In the genomic region with DNA sequence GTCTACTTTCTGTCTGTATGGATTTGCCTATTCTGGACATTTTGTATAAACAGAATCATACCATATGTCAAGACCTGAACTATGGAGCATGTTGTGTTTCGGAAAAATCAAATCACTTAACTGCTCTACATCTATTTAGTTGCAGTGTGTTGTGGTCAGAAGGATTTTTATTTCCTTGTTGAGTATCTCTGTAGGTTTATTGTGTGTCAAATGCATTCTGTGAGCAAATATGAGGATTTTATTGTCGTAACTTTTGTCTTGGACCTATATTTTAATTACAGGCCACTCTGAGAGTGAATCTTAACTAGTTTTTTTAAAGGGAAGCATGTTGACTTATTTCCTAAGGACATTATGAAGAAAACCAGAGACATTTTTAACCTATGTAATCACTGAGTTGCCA, we compare ENCODE assay signal across 20 cellular contexts.
DNase-seq lines count a peak whose midpoint lies in the region; ATAC-seq and TF ChIP-seq lines count a peak whose summit lies in the region.
"Had no signal": no experiment of that assay in that cellular context is flagged by ENCODE, and none has a peak within 500 bp of the region (broad histone marks: within the 10 kb centered on the region; RNA-seq: fewer than 3 reads in every experiment).

No MANE protein-coding gene starts in this region.

- H3K79me1 ChIP-seq in trophoblast cell (ENCODE audit: low read length): peaks cover 17% of the 10 kb centered on the region

- DNase-seq in right atrium auricular region (ENCODE audit: low spot score): no peak
- DNase-seq in left ventricle myocardium superior: no peak
- DNase-seq in esophagus squamous epithelium (lab: John Stamatoyannopoulos, UW): no peak
- DNase-seq in trophoblast cell: no peak
- DNase-seq in ovary: no peak
- DNase-seq in superior temporal gyrus (ENCODE audit: extremely low spot score): no peak
- DNase-seq in stimulated activated CD4-positive, alpha-beta T cell treated with anti-CD3 and anti-CD28 coated beads, Interleukin-15, amount 100 ng/mL, for 24 hours: no peak
- no peak for DNase-seq in kidney glomerular epithelial cell (lab: John Stamatoyannopoulos, UW)
- DNase-seq: activated CD8-positive, alpha-beta T cell treated with anti-CD3 and anti-CD28 coated beads for 36 hours; activated gamma-delta T cell treated with Interleukin-2 at 50 U/mL for 16 hours; DND-41; hippocampal formation; KG1; naive B cell; occipital lobe; SW 1271 had no signal

- H2BK12ac ChIP-seq in trophoblast cell (ENCODE audit: low read length): no peak overlapping the region

- TF ChIP-seq POLR2A in esophagus squamous epithelium (IDR thresholded peaks at IDR 0.05): no peak
- no peak for TF ChIP-seq POLR2A in ovary (IDR thresholded peaks at IDR 0.05)

- H3K9me3 ChIP-seq in right atrium auricular region (no peaks in the 10 kb centered on the region), esophagus squamous epithelium (no peaks in the 10 kb centered on the region), trophoblast cell (ENCODE audit: insufficient read depth, low read depth, low read length) (peaks cover 2% of the 10 kb centered on the region), ovary (no peaks in the 10 kb centered on the region)
- H3K9me3 ChIP-seq: thoracic aorta had no signal

- no peaks in the 10 kb centered on the region for H3K79me2 ChIP-seq in trophoblast cell (ENCODE audit: control insufficient read depth, insufficient read depth, low read length, poor library complexity)

- 93 to 100% methylated on average over 2 of the region's 2 CpGs for WGBS in esophagus squamous epithelium, 2 donors
- no CpG with 5 or more reads among the region's 2 CpGs for WGBS in trophoblast cell (ENCODE audit: extremely low coverage, insufficient coverage, insufficient read length)
- WGBS in ovary, 3 donors: 94 to 99% (median 98%) methylated on average over 2 of the region's 2 CpGs

- H3K27me3 ChIP-seq in right atrium auricular region: no peaks in the 10 kb centered on the region
- H3K27me3 ChIP-seq in esophagus squamous epithelium: no peaks in the 10 kb centered on the region
- no peaks in the 10 kb centered on the region for H3K27me3 ChIP-seq in trophoblast cell (ENCODE audit: insufficient read depth, low read length)
- H3K27me3 ChIP-seq in ovary: no peaks in the 10 kb centered on the region

- no peak overlapping the region for H2AK5ac ChIP-seq in trophoblast cell (ENCODE audit: low read length)

- H2BK5ac ChIP-seq in trophoblast cell (ENCODE audit: low read depth, low read length, poor library complexity): no peak overlapping the region

- H3K4ac ChIP-seq in trophoblast cell (ENCODE audit: low read depth, low read length): no peak overlapping the region

- H2AFZ ChIP-seq in trophoblast cell (ENCODE audit: insufficient read depth, low read length, poor library complexity): no peak overlapping the region

- no peak overlapping the region for H3K23ac ChIP-seq in trophoblast cell (ENCODE audit: low read length)

- intact Hi-C loops in left ventricle myocardium superior (cut with micrococcal nuclease) (no loop called here), esophagus squamous epithelium (cut with DNase I) (no loop called here), ovary (cut with DNase I) (no loop called here)

- no peak for TF ChIP-seq EP300 in ovary (IDR thresholded peaks at IDR 0.05)

- H4K8ac ChIP-seq in trophoblast cell (ENCODE audit: low read depth, low read length): no peak overlapping the region

- no peak overlapping the region for H2BK120ac ChIP-seq in trophoblast cell (ENCODE audit: insufficient read depth, low read length, poor library complexity)

- ATAC-seq in left ventricle myocardium superior: no peak
- ATAC-seq: activated CD4-positive, CD25-positive, alpha-beta regulatory T cell treated with anti-CD3 and anti-CD28 coated beads, Interleukin-2, amount 50 U/mL, for 24 hours; activated CD8-positive, alpha-beta T cell treated with anti-CD3 and anti-CD28 coated beads for 36 hours; GM12878; sciatic nerve had no signal

- TF ChIP-seq CTCF in right atrium auricular region (IDR thresholded peaks at IDR 0.05) (no peak), esophagus squamous epithelium (IDR thresholded peaks at IDR 0.05) (no peak), ovary (IDR thresholded peaks at IDR 0.05) (no peak)

- no peak overlapping the region for H4K91ac ChIP-seq in trophoblast cell (ENCODE audit: low read depth, low read length)

- no peak overlapping the region for H3K9ac ChIP-seq in trophoblast cell (ENCODE audit: low read length)

- peaks cover 0 to 49% of the 10 kb centered on the region in 2 donors for H3K4me1 ChIP-seq in right atrium auricular region
- H3K4me1 ChIP-seq in esophagus squamous epithelium: peaks cover 16 to 76% (median 18%) of the 10 kb centered on the region in 3 donors
- peaks cover 32 to 35% of the 10 kb centered on the region in 2 experiments for H3K4me1 ChIP-seq in trophoblast cell (ENCODE audit: control insufficient read depth in 1 of 2, insufficient read depth in 2 of 2, low read length in 2 of 2)
- peaks cover 30% of the 10 kb centered on the region for H3K4me1 ChIP-seq in ovary (ENCODE audit: insufficient read depth)

- H3K14ac ChIP-seq in trophoblast cell (ENCODE audit: low read length): no peak overlapping the region

- no peak overlapping the region for H4K12ac ChIP-seq in trophoblast cell (ENCODE audit: low read depth, low read length)

- no peak overlapping the region for H3K4me3 ChIP-seq in right atrium auricular region
- no peak overlapping the region for H3K4me3 ChIP-seq in esophagus squamous epithelium
- no peak overlapping the region for H3K4me3 ChIP-seq in trophoblast cell (ENCODE audit: low read depth, low read length)
- no peak overlapping the region for H3K4me3 ChIP-seq in ovary
- H3K4me3 ChIP-seq: GM12878, thoracic aorta had no signal

- no peaks in the 10 kb centered on the region for H3K36me3 ChIP-seq in right atrium auricular region
- H3K36me3 ChIP-seq in esophagus squamous epithelium: no peaks in the 10 kb centered on the region
- H3K36me3 ChIP-seq in trophoblast cell (ENCODE audit: control insufficient read depth in 1 of 2, insufficient read depth in 2 of 2, low read length in 2 of 2): no peaks in the 10 kb centered on the region
- H3K36me3 ChIP-seq in ovary: no peaks in the 10 kb centered on the region
- H3K36me3 ChIP-seq: thoracic aorta had no signal

- H3K18ac ChIP-seq in trophoblast cell (ENCODE audit: low read length): no peak overlapping the region

- H3K4me2 ChIP-seq in trophoblast cell (ENCODE audit: low read length): no peak overlapping the region

- H3K27ac ChIP-seq in right atrium auricular region: peak overlapping the region; percentile 54 to 68
- H3K27ac ChIP-seq in esophagus squamous epithelium: peak overlapping the region; percentile 68 to 90 (median 76)
- H3K27ac ChIP-seq in trophoblast cell (ENCODE audit: low read depth, low read length): peak overlapping the region; percentile 87
- no peak overlapping the region for H3K27ac ChIP-seq in ovary

Comparison
In these comparisons a context has a peak if more than half of its experiments do, and no peak if none do; other contexts are left out.
1. H3K27ac ChIP-seq: peak in right atrium auricular region (2 of 2), esophagus squamous epithelium (4 of 4) and trophoblast cell (single experiment); none in ovary (0 of 2).